8 cellular contexts compared by ENCODE assay signal in the genomic region with DNA sequence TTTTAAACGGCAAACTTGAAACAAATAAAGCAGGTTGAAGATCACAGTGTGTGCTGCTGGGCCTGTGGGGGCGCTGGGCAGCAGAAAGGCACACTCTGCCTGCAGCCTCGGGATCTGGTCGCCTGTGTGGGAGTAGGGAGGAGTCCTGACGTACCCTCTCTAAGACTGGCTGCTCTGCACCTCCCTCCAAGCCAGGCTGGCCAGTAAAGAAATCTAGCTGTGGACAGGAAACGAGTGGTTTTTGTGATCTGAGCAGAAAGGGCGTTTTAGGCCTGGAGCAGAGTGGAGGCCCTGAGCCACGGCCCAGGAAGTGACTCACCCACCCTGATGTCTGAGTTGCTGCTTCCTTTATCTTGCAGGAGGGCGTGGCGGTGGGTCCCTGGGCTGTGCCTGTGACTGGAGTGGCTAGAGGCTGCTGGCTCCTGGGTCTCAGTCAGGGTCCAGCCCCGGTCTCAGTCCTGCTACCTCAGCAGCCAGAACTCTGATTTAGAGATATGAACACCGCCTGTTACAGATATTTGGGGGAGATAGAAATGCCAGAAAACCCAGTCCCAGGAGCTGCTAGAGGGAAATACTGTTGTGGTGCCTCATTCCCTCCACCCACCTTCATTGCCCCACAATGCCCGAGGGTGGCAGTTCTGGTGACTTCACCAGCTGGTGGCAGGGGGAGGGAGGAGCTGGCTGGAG. TPM values are rescaled to one million over a fixed set of nuclear protein-coding genes. Genes with fewer than 3 reads are reported as not detected.
DNase-seq lines count a peak whose midpoint lies in the region; ATAC-seq and TF ChIP-seq lines count a peak whose summit lies in the region.

No MANE protein-coding gene starts in this region.

- peak overlapping the region; percentile 64 for H3K4me3 ChIP-seq in GM23248
- H3K4me3 ChIP-seq in Karpas-422 (ENCODE audit: low read length), result peak overlapping the region; percentile 55; the same call in 1 of the 2 replicates
- H3K4me3 ChIP-seq in ascending aorta, result peak overlapping the region; percentile 32

- ATAC-seq in sciatic nerve, result peak; percentile 96

- H3K27ac Mint-ChIP-seq in T-helper 2 cell treated with Interferon-gamma antibody and Interleukin-4, amounts not matched to agents 5 μg/mL and 100 μg/mL, for 36 hours, result peak overlapping the region; percentile 96

- no peaks in the 10 kb centered on the region for H3K9me3 Mint-ChIP-seq in T-helper 2 cell treated with Interferon-gamma antibody and Interleukin-4, amounts not matched to agents 5 μg/mL and 100 μg/mL, for 36 hours

- TF ChIP-seq CTCF in ascending aorta (IDR thresholded peaks at IDR 0.05), result peak; percentile 38 to 62 (median 55)

- 0% methylated on average over 13 of the region's 13 CpGs for WGBS in GM23248 (ENCODE audit: low coverage in 1 of 2, low lambda C conversion rate in 2 of 2, missing lambda C conversion rate in 2 of 2), 2 experiments

- H3K36me3 Mint-ChIP-seq in T-helper 2 cell treated with Interferon-gamma antibody and Interleukin-4, amounts not matched to agents 5 μg/mL and 100 μg/mL, for 36 hours (ENCODE audit: low read depth), result no peaks in the 10 kb centered on the region

- in situ Hi-C loops in GM23248 (cut with MboI), result no loop called here

- no peaks in the 10 kb centered on the region for H3K36me3 ChIP-seq in GM23248 (ENCODE audit: low read depth)
- no peaks in the 10 kb centered on the region for H3K36me3 ChIP-seq in Karpas-422 (ENCODE audit: insufficient read depth, low read length)
- no peaks in the 10 kb centered on the region for H3K36me3 ChIP-seq in ascending aorta

- H3K9me2 ChIP-seq in GM23248 (ENCODE audit: insufficient read depth) (no peaks in the 10 kb centered on the region), Karpas-422 (replicated peaks; ENCODE audit: insufficient read depth, low read length) (no peaks in the 10 kb centered on the region)

- no peaks in the 10 kb centered on the region for H4K20me1 ChIP-seq in GM23248 (ENCODE audit: insufficient read depth)
- no peaks in the 10 kb centered on the region for H4K20me1 ChIP-seq in Karpas-422 (ENCODE audit: insufficient read depth, low read depth, low read length)

- no peaks in the 10 kb centered on the region for H3K9me3 ChIP-seq in GM23248 (ENCODE audit: low read depth)
- H3K9me3 ChIP-seq in Karpas-422 (ENCODE audit: low read length), result no peaks in the 10 kb centered on the region
- H3K9me3 ChIP-seq in ascending aorta, result no peaks in the 10 kb centered on the region

- peak overlapping the region; percentile 83 for H3K4me3 Mint-ChIP-seq in T-helper 2 cell treated with Interferon-gamma antibody and Interleukin-4, amounts not matched to agents 5 μg/mL and 100 μg/mL, for 36 hours

- H3K4me1 ChIP-seq in GM23248 (ENCODE audit: insufficient read depth) (peaks cover 47% of the 10 kb centered on the region), Karpas-422 (ENCODE audit: low read length) (peaks cover 18% of the 10 kb centered on the region), ascending aorta (peaks cover 3 to 18% of the 10 kb centered on the region in 2 donors)

- H3K27me3 Mint-ChIP-seq in T-helper 2 cell treated with Interferon-gamma antibody and Interleukin-4, amounts not matched to agents 5 μg/mL and 100 μg/mL, for 36 hours (ENCODE audit: low read depth), result peaks cover 4% of the 10 kb centered on the region

- H3K9ac ChIP-seq in GM23248, result peak overlapping the region; percentile 81
- H3K9ac ChIP-seq in Karpas-422 (ENCODE audit: low read length), result peak overlapping the region; percentile 63

- H3K79me2 ChIP-seq in GM23248 (ENCODE audit: insufficient read depth) (no peaks in the 10 kb centered on the region), Karpas-422 (ENCODE audit: low read length) (no peaks in the 10 kb centered on the region)

- peaks cover 48% of the 10 kb centered on the region for H3K4me1 Mint-ChIP-seq in T-helper 2 cell treated with Interferon-gamma antibody and Interleukin-4, amounts not matched to agents 5 μg/mL and 100 μg/mL, for 36 hours (ENCODE audit: low read depth)

- H3K27me3 ChIP-seq in GM23248 (replicated peaks; ENCODE audit: insufficient read depth) (no peaks in the 10 kb centered on the region; the same call in 1 of the 2 replicates), Karpas-422 (ENCODE audit: low read length) (no peaks in the 10 kb centered on the region), ascending aorta (no peaks in the 10 kb centered on the region)

- peak overlapping the region; percentile 89 for H3K4me2 ChIP-seq in GM23248 (ENCODE audit: unreplicated experiment)
- peak overlapping the region; percentile 73 for H3K4me2 ChIP-seq in Karpas-422 (ENCODE audit: low read depth, low read length, poor library complexity, severe bottlenecking)

- H3K27ac ChIP-seq in GM23248 (peak overlapping the region; percentile 98), Karpas-422 (ENCODE audit: low read length) (peak overlapping the region; percentile 43), ascending aorta (peak overlapping the region; percentile 93 to 96)

- H2AFZ ChIP-seq in GM23248 (peak overlapping the region; percentile 73), Karpas-422 (ENCODE audit: low read length) (peak overlapping the region; percentile 45)

- peaks cover 46% of the 10 kb centered on the region for H3F3A ChIP-seq in GM23248 (ENCODE audit: insufficient read depth)

- DNase-seq in GF-D8 (lab: John Stamatoyannopoulos, UW) (peak; percentile 99), GM23248 (peak; percentile 99), Karpas-422 (peak; percentile 93), ascending aorta (ENCODE audit: low spot score in 2 of 2) (peak; percentile 93 to 97), hippocampal formation (lab: John Stamatoyannopoulos, UW) (peak; percentile 46 to 79), sciatic nerve (ENCODE audit: low spot score) (peak; percentile 91), cortex of kidney (lab: John Stamatoyannopoulos, UW) (no peak)
- DNase-seq in T-helper 2 cell treated with Interferon-gamma antibody and Interleukin-4, amounts not matched to agents 5 μg/mL and 100 μg/mL, for 36 hours (ENCODE audit: low spot score), result peak; percentile 91

- intact Hi-C loops in ascending aorta (cut with DNase I) (loop anchor here (1.0 to 10.0 kb wide), 3 partner anchors 12 to 433 kb away; partner anchors contain the start of gene SNX27), sciatic nerve (cut with DNase I) (no loop called here)

RNA-seq across cellular contexts. Expression of gene S100A11, which starts 11.3 kb away (rescaled TPM):
- total RNA-seq in GM23248 (2014; rRNA removed; shearing (Covaris generic)), result 460 and 612 TPM in 2 replicates
- 4,050 and 4,052 TPM in 2 replicates for polyA plus RNA-seq in GM23248 (2016; fragmentation: Nextera tagmentation; extraction: Ambion mirVana)
- total RNA-seq in Karpas-422 (2014; rRNA removed; shearing (Covaris generic); ENCODE audit: low replicate concordance), result 68.5 and 155 TPM in 2 replicates
- total RNA-seq in ascending aorta (442 TPM), sciatic nerve (231 TPM)

RNA-seq across cellular contexts. Expression of gene TCHHL1, which starts 40.8 kb away (rescaled TPM):
- total RNA-seq in GM23248 (2014; rRNA removed; shearing (Covaris generic)), result not detected in 2 replicates
- polyA plus RNA-seq in GM23248 (2016; fragmentation: Nextera tagmentation; extraction: Ambion mirVana), result not detected in 2 replicates
- total RNA-seq in Karpas-422 (2014; rRNA removed; shearing (Covaris generic); ENCODE audit: low replicate concordance), result not detected in 2 replicates
- not detected for total RNA-seq in ascending aorta
- total RNA-seq in sciatic nerve, result not detected

RNA-seq across cellular contexts. Expression of gene S100A10, which starts 54.4 kb away (rescaled TPM):
- 60.5 and 60.7 TPM in 2 replicates for total RNA-seq in GM23248 (2014; rRNA removed; shearing (Covaris generic))
- polyA plus RNA-seq in GM23248 (2016; fragmentation: Nextera tagmentation; extraction: Ambion mirVana), result 1,024 and 1,043 TPM in 2 replicates
- total RNA-seq in Karpas-422 (2014; rRNA removed; shearing (Covaris generic); ENCODE audit: low replicate concordance), result 0.56 and 4.2 TPM in 2 replicates
- total RNA-seq in ascending aorta (25.8 TPM), sciatic nerve (550 TPM)

Comparison
In these comparisons a context has a peak if more than half of its experiments do, and no peak if none do; other contexts are left out.
1. H3K27ac ChIP-seq: peak in every context shown above with its lines; median percentile 98 in GM23248; 94 in ascending aorta; 43 in Karpas-422.